In the genomic region with DNA sequence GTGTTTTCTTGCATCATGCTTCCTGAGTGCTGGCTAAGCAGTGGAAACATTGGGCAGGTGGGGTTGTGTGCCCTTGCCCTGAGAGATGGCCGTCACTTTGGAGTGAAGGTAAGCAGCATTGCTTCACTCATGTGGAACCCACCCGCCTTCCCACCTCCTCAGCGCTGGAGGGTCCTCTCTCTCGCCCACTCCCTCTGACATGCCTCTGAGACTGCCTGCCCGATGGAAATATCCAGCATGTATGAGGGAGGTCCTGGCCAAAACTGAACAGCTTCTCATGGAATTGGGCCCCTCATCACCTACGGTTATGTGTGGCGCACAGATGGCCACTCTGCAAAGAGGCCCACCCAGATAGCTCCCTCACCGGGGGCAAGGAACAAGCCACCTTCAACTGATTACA, we compare ENCODE assay signal across 17 cellular contexts. TPM values are rescaled to one million over a fixed set of nuclear protein-coding genes. Genes with fewer than 3 reads are reported as not detected.
DNase-seq lines count a peak whose midpoint lies in the region; ATAC-seq, FAIRE-seq and TF ChIP-seq lines count a peak whose summit lies in the region.
"Had no signal": no experiment of that assay in that cellular context is flagged by ENCODE, and none has a peak within 500 bp of the region (broad histone marks: within the 10 kb centered on the region; RNA-seq: fewer than 3 reads in every experiment).

No MANE protein-coding gene starts in this region.

- H2AFZ ChIP-seq in IMR-90 (replicated peaks; ENCODE audit: low read length, poor library complexity) (no peak overlapping the region), astrocyte (ENCODE audit: low read depth, low read length) (no peak overlapping the region)

- H3K4me3 ChIP-seq in IMR-90 (ENCODE audit: insufficient read depth, low read depth, low read length) (no peak overlapping the region), astrocyte (ENCODE audit: insufficient read depth, low read depth, low read length) (no peak overlapping the region)
- H3K4me3 ChIP-seq: esophagus muscularis mucosa, K562 had no signal

- peak overlapping the region; percentile 85 for H2AK5ac ChIP-seq in IMR-90 (ENCODE audit: low read depth, low read length)

- H4K91ac ChIP-seq in IMR-90 (ENCODE audit: insufficient read depth, low read depth, low read length): peak overlapping the region; percentile 76

- H3K4me2 ChIP-seq in IMR-90 (ENCODE audit: low read depth, low read length): no peak overlapping the region
- no peak overlapping the region for H3K4me2 ChIP-seq in astrocyte (ENCODE audit: low read length)

- H3K27me3 Mint-ChIP-seq in activated T-cell treated with anti-CD3 and anti-CD28 coated beads, Interleukin-2, amount 50 U/mL, for 72 hours (ENCODE audit: low read depth): no peaks in the 10 kb centered on the region
- no peaks in the 10 kb centered on the region for H3K27me3 Mint-ChIP-seq in activated T-cell treated with anti-CD3 and anti-CD28 coated beads, Interleukin-2, amount 50 U/mL, for 4 hours (ENCODE audit: low read depth)
- H3K27me3 Mint-ChIP-seq in astrocyte (ENCODE audit: low read depth, unreplicated experiment): no peaks in the 10 kb centered on the region
- H3K27me3 Mint-ChIP-seq in stimulated activated memory B cell treated with anti-CD40 and anti-IgM and Interleukin-4, amounts not matched to agents 10 μg/mL and 1 μg/mL and 100 μg/mL, for 72 hours: no peaks in the 10 kb centered on the region
- no peaks in the 10 kb centered on the region for H3K27me3 Mint-ChIP-seq in type B pancreatic cell

- peaks cover 46% of the 10 kb centered on the region for H4K20me1 ChIP-seq in IMR-90 (ENCODE audit: insufficient read depth, low read length)
- no peaks in the 10 kb centered on the region for H4K20me1 ChIP-seq in astrocyte (ENCODE audit: insufficient read depth, low read length)

- peak overlapping the region; percentile 83 for H2BK5ac ChIP-seq in IMR-90 (ENCODE audit: low read depth, low read length, poor library complexity, severe bottlenecking)

- H3K36me3 Mint-ChIP-seq in activated T-cell treated with anti-CD3 and anti-CD28 coated beads, Interleukin-2, amount 50 U/mL, for 72 hours (ENCODE audit: insufficient read depth in 2 of 2): peaks cover 7 to 16% of the 10 kb centered on the region in 2 donors
- H3K36me3 Mint-ChIP-seq in activated T-cell treated with anti-CD3 and anti-CD28 coated beads, Interleukin-2, amount 50 U/mL, for 4 hours (ENCODE audit: insufficient read depth): peaks cover 5% of the 10 kb centered on the region
- H3K36me3 Mint-ChIP-seq in astrocyte (ENCODE audit: low read depth, unreplicated experiment): peaks cover 28% of the 10 kb centered on the region
- H3K36me3 Mint-ChIP-seq in stimulated activated memory B cell treated with anti-CD40 and anti-IgM and Interleukin-4, amounts not matched to agents 10 μg/mL and 1 μg/mL and 100 μg/mL, for 72 hours: peaks cover 15% of the 10 kb centered on the region
- peaks cover 44% of the 10 kb centered on the region for H3K36me3 Mint-ChIP-seq in type B pancreatic cell

- WGBS in IMR-90 (ENCODE audit: extremely low coverage in 2 of 2, insufficient read length in 1 of 2), 2 experiments: no CpG with 5 or more reads among the region's 8 CpGs

- H3K79me1 ChIP-seq in IMR-90 (ENCODE audit: low read depth in 1 of 2, low read length in 2 of 2): peaks cover 17 to 70% of the 10 kb centered on the region in 2 experiments

- in situ Hi-C loops in IMR-90 (cut with MboI; ENCODE audit: low sequenced_read_pairs): no loop called here

- peak overlapping the region; percentile 54; the same call in 1 of the 2 replicates for H3K18ac ChIP-seq in IMR-90 (ENCODE audit: low read depth, low read length)

- TF ChIP-seq CTCF in IMR-90 (conservative IDR thresholded peaks at IDR 0.05; ENCODE audit: low read depth, low read length) (no peak), astrocyte (IDR thresholded peaks at IDR 0.05; ENCODE audit: insufficient read depth, low read depth, low read length) (no peak), type B pancreatic cell (conservative IDR thresholded peaks at IDR 0.05) (no peak)

- POLR2A ChIA-PET in IMR-90 (lab: Charles Lee; ENCODE audit: unreplicated experiment): interaction anchor here (0.6 kb wide), 1 partner anchor 228 kb away, joined by 3 read pairs; no protein-coding TSS in a partner anchor

- peaks cover 76% of the 10 kb centered on the region for H3K4me1 Mint-ChIP-seq in activated T-cell treated with anti-CD3 and anti-CD28 coated beads, Interleukin-2, amount 50 U/mL, for 72 hours (ENCODE audit: low read depth)
- H3K4me1 Mint-ChIP-seq in activated T-cell treated with anti-CD3 and anti-CD28 coated beads, Interleukin-2, amount 50 U/mL, for 4 hours (ENCODE audit: low read depth): peaks cover 93% of the 10 kb centered on the region
- H3K4me1 Mint-ChIP-seq in astrocyte (ENCODE audit: low read depth, unreplicated experiment): peaks cover 52% of the 10 kb centered on the region
- peaks cover 61% of the 10 kb centered on the region for H3K4me1 Mint-ChIP-seq in stimulated activated memory B cell treated with anti-CD40 and anti-IgM and Interleukin-4, amounts not matched to agents 10 μg/mL and 1 μg/mL and 100 μg/mL, for 72 hours
- H3K4me1 Mint-ChIP-seq in type B pancreatic cell (ENCODE audit: unreplicated experiment): peaks cover 63% of the 10 kb centered on the region

- peak overlapping the region; percentile 7; the same call in 1 of the 2 replicates for H4K5ac ChIP-seq in IMR-90 (ENCODE audit: low read depth, low read length)

- no peak for FAIRE-seq in astrocyte (lab: Jason Lieb, UNC)
- FAIRE-seq: K562 had no signal

- H3K56ac ChIP-seq in IMR-90 (ENCODE audit: extremely low read depth, insufficient read depth, low read length): no peak overlapping the region

- peaks cover 56% of the 10 kb centered on the region for H3K9me1 ChIP-seq in IMR-90 (ENCODE audit: insufficient read depth, low read length)

- TF ChIP-seq RAD21 in IMR-90 (IDR thresholded peaks at IDR 0.05; ENCODE audit: low read length): no peak

- ATAC-seq in activated T-cell treated with anti-CD3 and anti-CD28 coated beads, Interleukin-2, amount 50 U/mL, for 72 hours (replicated peaks in 1 of 2): no peak
- ATAC-seq in activated T-cell treated with anti-CD3 and anti-CD28 coated beads, Interleukin-2, amount 50 U/mL, for 4 hours: no peak
- ATAC-seq in IMR-90 (ENCODE audit: low read depth): no peak
- ATAC-seq in stimulated activated memory B cell treated with anti-CD40 and anti-IgM and Interleukin-4, amounts not matched to agents 10 μg/mL and 1 μg/mL and 100 μg/mL, for 72 hours: no peak

- peaks cover 3 to 8% of the 10 kb centered on the region in 2 donors for H3K9me3 Mint-ChIP-seq in activated T-cell treated with anti-CD3 and anti-CD28 coated beads, Interleukin-2, amount 50 U/mL, for 72 hours
- no peaks in the 10 kb centered on the region for H3K9me3 Mint-ChIP-seq in activated T-cell treated with anti-CD3 and anti-CD28 coated beads, Interleukin-2, amount 50 U/mL, for 4 hours
- H3K9me3 Mint-ChIP-seq in astrocyte (ENCODE audit: unreplicated experiment) (peaks cover 10% of the 10 kb centered on the region), type B pancreatic cell (no peaks in the 10 kb centered on the region)
- H3K9me3 Mint-ChIP-seq in stimulated activated memory B cell treated with anti-CD40 and anti-IgM and Interleukin-4, amounts not matched to agents 10 μg/mL and 1 μg/mL and 100 μg/mL, for 72 hours: peaks cover 7% of the 10 kb centered on the region

- no peak for DNase-seq in activated T-cell treated with anti-CD3 and anti-CD28 coated beads, Interleukin-2, amount 50 U/mL, for 72 hours
- no peak for DNase-seq in activated T-cell treated with anti-CD3 and anti-CD28 coated beads, Interleukin-2, amount 50 U/mL, for 4 hours
- no peak for DNase-seq in IMR-90
- DNase-seq in astrocyte (ENCODE audit: low read depth): no peak
- DNase-seq in NCI-H128 (lab: John Stamatoyannopoulos, UW; ENCODE audit: unreplicated experiment): no peak
- DNase-seq in GM19240 (ENCODE audit: insufficient read length, low spot score): no peak
- no peak for DNase-seq in type B pancreatic cell (ENCODE audit: extremely low spot score, unreplicated experiment)
- DNase-seq: activated CD8-positive, alpha-beta memory T cell treated with anti-CD3 and anti-CD28 coated beads, Interleukin-2, amount 50 U/mL, for 4 hours; GF-D8; HCEC 1CT; NCI-H1092 treated with DMSO at 0.1 percent for 48 hours; SHP77 treated with DMSO at 0.1 percent for 48 hours; stimulated activated CD4-positive, alpha-beta T cell treated with anti-CD3 and anti-CD28 coated beads, Interleukin-12 subunit alpha, Interleukin-12 subunit beta, amount 100 ng/mL, for 4 hours had no signal

- no peak overlapping the region; the same call in 1 of the 2 replicates for H3K23ac ChIP-seq in IMR-90 (ENCODE audit: low read depth, low read length)

- intact Hi-C loops in IMR-90 (cut with micrococcal nuclease): no loop called here

- H3K79me2 ChIP-seq in astrocyte (ENCODE audit: insufficient read depth, low read length): peaks cover 89% of the 10 kb centered on the region

- peak overlapping the region; percentile 56 to 81; a peak in 2 of 4 replicates for H4K8ac ChIP-seq in IMR-90 (ENCODE audit: low read depth in 2 of 2, low read length in 2 of 2)

- peaks cover 61% of the 10 kb centered on the region for H3K4me1 ChIP-seq in IMR-90 (ENCODE audit: control insufficient read depth, insufficient read depth, low read length)
- peaks cover 41% of the 10 kb centered on the region for H3K4me1 ChIP-seq in astrocyte (ENCODE audit: insufficient read depth, low read length)

- 0 out of 2 replicates have a peak overlapping the region, but pooled peaks have one; percentile 20 for H2BK20ac ChIP-seq in IMR-90 (ENCODE audit: low read depth, low read length)

- peak overlapping the region; percentile 58 for H2AK9ac ChIP-seq in IMR-90 (replicated peaks; ENCODE audit: low read depth, low read length, poor library complexity)

- H3K27me3 ChIP-seq in IMR-90 (ENCODE audit: control insufficient read depth, insufficient read depth, low read length): no peaks in the 10 kb centered on the region
- H3K27me3 ChIP-seq in astrocyte (ENCODE audit: insufficient read depth, low read length): no peaks in the 10 kb centered on the region
- H3K27me3 ChIP-seq: esophagus muscularis mucosa had no signal

- peak overlapping the region; percentile 65 for H3K4ac ChIP-seq in IMR-90 (ENCODE audit: low read depth, low read length)

- H3K36me3 ChIP-seq in IMR-90 (ENCODE audit: control insufficient read depth, insufficient read depth, low read length) (peaks cover 41% of the 10 kb centered on the region), astrocyte (ENCODE audit: insufficient read depth, low read length) (no peaks in the 10 kb centered on the region)
- H3K36me3 ChIP-seq: esophagus muscularis mucosa had no signal

- H3K27ac Mint-ChIP-seq in activated T-cell treated with anti-CD3 and anti-CD28 coated beads, Interleukin-2, amount 50 U/mL, for 72 hours: peak overlapping the region; percentile 89
- H3K27ac Mint-ChIP-seq in astrocyte (ENCODE audit: unreplicated experiment): peak overlapping the region; percentile 14
- H3K27ac Mint-ChIP-seq in stimulated activated memory B cell treated with anti-CD40 and anti-IgM and Interleukin-4, amounts not matched to agents 10 μg/mL and 1 μg/mL and 100 μg/mL, for 72 hours: peak overlapping the region; percentile 97
- no peak overlapping the region for H3K27ac Mint-ChIP-seq in type B pancreatic cell
- H3K27ac Mint-ChIP-seq: dendritic cell treated with granulocyte-macrophage colony-stimulating factor and Interleukin-4, amounts not matched to agents 40 ng/mL and 50 ng/mL, for 4 days had no signal

- H3K9ac ChIP-seq in IMR-90 (ENCODE audit: low read depth, low read length): no peak overlapping the region
- H3K9ac ChIP-seq in astrocyte (ENCODE audit: low read length): no peak overlapping the region

- BruUV-seq in IMR-90 (replicated peaks; lab: Mats Ljungman, UMichigan): no TSS peak

- H3K27ac ChIP-seq in IMR-90 (ENCODE audit: insufficient read depth, low read length): peak overlapping the region; percentile 94
- no peak overlapping the region for H3K27ac ChIP-seq in astrocyte (ENCODE audit: low read depth, low read length)

- 0 out of 3 replicates have a peak overlapping the region, but pooled peaks have one; percentile 48 for H2BK15ac ChIP-seq in IMR-90 (ENCODE audit: low read depth, low read length)

- peak overlapping the region; percentile 82; the same call in 1 of the 2 replicates for H2BK120ac ChIP-seq in IMR-90 (ENCODE audit: low read depth, low read length)

- no peaks in the 10 kb centered on the region for H3K9me3 ChIP-seq in IMR-90 (ENCODE audit: control insufficient read depth, insufficient read depth, low read length)
- no peaks in the 10 kb centered on the region for H3K9me3 ChIP-seq in astrocyte (ENCODE audit: insufficient read depth, low read depth, low read length)
- H3K9me3 ChIP-seq: esophagus muscularis mucosa had no signal

- TF ChIP-seq POLR2A in IMR-90 (IDR thresholded peaks at IDR 0.05; ENCODE audit: low read depth, low read length): no peak

- no peak overlapping the region for H3K4me3 Mint-ChIP-seq in activated T-cell treated with anti-CD3 and anti-CD28 coated beads, Interleukin-2, amount 50 U/mL, for 72 hours
- H3K4me3 Mint-ChIP-seq in activated T-cell treated with anti-CD3 and anti-CD28 coated beads, Interleukin-2, amount 50 U/mL, for 4 hours: no peak overlapping the region
- no peak overlapping the region for H3K4me3 Mint-ChIP-seq in astrocyte (ENCODE audit: unreplicated experiment)
- H3K4me3 Mint-ChIP-seq in stimulated activated memory B cell treated with anti-CD40 and anti-IgM and Interleukin-4, amounts not matched to agents 10 μg/mL and 1 μg/mL and 100 μg/mL, for 72 hours: no peak overlapping the region
- H3K4me3 Mint-ChIP-seq in type B pancreatic cell: no peak overlapping the region
- H3K4me3 Mint-ChIP-seq: dendritic cell treated with granulocyte-macrophage colony-stimulating factor and Interleukin-4, amounts not matched to agents 40 ng/mL and 50 ng/mL, for 4 days had no signal

- peak overlapping the region; percentile 90; the same call in 1 of the 2 replicates for H3K14ac ChIP-seq in IMR-90 (replicated peaks; ENCODE audit: low read depth, low read length)

- dilution Hi-C loops in IMR-90 (cut with HindIII; ENCODE audit: low sequenced_read_pairs, unreplicated experiment): no loop called here

- CTCF ChIA-PET in IMR-90 (lab: Yijun Ruan, JAX): no interaction called here

RNA-seq across cellular contexts. Expression of a gene that starts 48.6 kb away (rescaled TPM):
- 10 to 100 TPM; 47.4 to 68.9 TPM for total RNA-seq in activated T-cell treated with anti-CD3 and anti-CD28 coated beads, Interleukin-2, amount 50 U/mL, for 72 hours
- total RNA-seq in activated T-cell treated with anti-CD3 and anti-CD28 coated beads, Interleukin-2, amount 50 U/mL, for 4 hours: 10 to 100 TPM; 23.2 to 25.7 (median 24.4) TPM
- total RNA-seq in IMR-90 (2012; rRNA removed) (71.0 and 71.1 TPM in 2 replicates), astrocyte (65.6 and 78.0 TPM in 2 replicates), type B pancreatic cell (ENCODE audit: low replicate concordance) (52.0 and 59.0 TPM in 2 replicates)
- 177 and 194 TPM in 2 replicates for polyA plus RNA-seq in IMR-90 (2012; rRNA removed)
- polyA plus RNA-seq in IMR-90 (2012; cell fraction: cytosol; rRNA removed): 153 and 181 TPM in 2 replicates
- 378 and 409 TPM in 2 replicates for polyA plus RNA-seq in IMR-90 (2012; cell fraction: nucleus; rRNA removed; ENCODE audit: low replicate concordance)
